Comparison of ENCODE assay signal across 8 cellular contexts in genomic region chr1:16896316-16897065, GRCh38. TPM values are rescaled to one million over a fixed set of nuclear protein-coding genes. Genes with fewer than 3 reads are reported as not detected.
DNase-seq lines count a peak whose midpoint lies in the region; ATAC-seq and TF ChIP-seq lines count a peak whose summit lies in the region.
"Not testable (repeated sequence)": the region's sequence is repeated elsewhere in the genome, so short reads cannot be mapped to it uniquely, and the experiment has no call there.

No MANE protein-coding gene starts in this region.

- in situ Hi-C loops in HAP-1 (cut with MboI; ENCODE audit: low sequenced_read_pairs), result not testable (repeated sequence)

- H3K9ac ChIP-seq in mucosa of stomach (ENCODE audit: low read length), result peak overlapping the region; percentile 50

- peak overlapping the region; percentile 81 for H3K4me3 Mint-ChIP-seq in activated T-helper 2 cell treated with anti-CD3 and anti-CD28 coated beads, Interferon-gamma antibody, Interleukin-2, Interleukin-4, amounts not matched to agents 10 μg/mL and 5 μg/mL and 100 μg/mL, durations not matched to agents 14 hours and 24 hours and 36 hours (ENCODE audit: low read depth)

- H3K9me3 Mint-ChIP-seq in activated T-helper 2 cell treated with anti-CD3 and anti-CD28 coated beads, Interferon-gamma antibody, Interleukin-2, Interleukin-4, amounts not matched to agents 10 μg/mL and 5 μg/mL and 100 μg/mL, durations not matched to agents 14 hours and 24 hours and 36 hours, result not testable (repeated sequence)

- H3K4me1 ChIP-seq in HAP-1; mucosa of stomach (ENCODE audit: control insufficient read depth, insufficient read depth, low read length): not testable (repeated sequence)

- not testable (repeated sequence) for H3K36me3 Mint-ChIP-seq in activated T-helper 2 cell treated with anti-CD3 and anti-CD28 coated beads, Interferon-gamma antibody, Interleukin-2, Interleukin-4, amounts not matched to agents 10 μg/mL and 5 μg/mL and 100 μg/mL, durations not matched to agents 14 hours and 24 hours and 36 hours (ENCODE audit: low read depth)

- TF ChIP-seq CTCF in epithelial cell of proximal tubule (conservative IDR thresholded peaks at IDR 0.05; ENCODE audit: low read depth, low read length), result not testable (repeated sequence)

- H3K27me3 Mint-ChIP-seq in activated T-helper 2 cell treated with anti-CD3 and anti-CD28 coated beads, Interferon-gamma antibody, Interleukin-2, Interleukin-4, amounts not matched to agents 10 μg/mL and 5 μg/mL and 100 μg/mL, durations not matched to agents 14 hours and 24 hours and 36 hours (ENCODE audit: low read depth), result peaks cover 16% of the 10 kb centered on the region

- H3K27me3 ChIP-seq in HAP-1 (ENCODE audit: low read depth); mucosa of stomach (ENCODE audit: control insufficient read depth, insufficient read depth, low read length): not testable (repeated sequence)

- H3K4me3 ChIP-seq in HAP-1, result peak overlapping the region; percentile 19
- peak overlapping the region; percentile 35 for H3K4me3 ChIP-seq in epithelial cell of proximal tubule (ENCODE audit: low read depth, low read length)
- not testable (repeated sequence) for H3K4me3 ChIP-seq in mucosa of stomach (ENCODE audit: low read length)

- intact Hi-C loops in activated T-helper 2 cell treated with anti-CD3 and anti-CD28 coated beads, Interferon-gamma antibody, Interleukin-2, Interleukin-4, amounts not matched to agents 10 μg/mL and 5 μg/mL and 100 μg/mL, durations not matched to agents 14 hours and 24 hours and 36 hours (cut with micrococcal nuclease), result loop anchor here (1.0 kb wide), 1 partner anchor 8 kb away; no protein-coding TSS in a partner anchor

- not testable (repeated sequence) for H3K36me3 ChIP-seq in HAP-1 (replicated peaks); mucosa of stomach (ENCODE audit: control insufficient read depth, insufficient read depth, low read length)

- peak overlapping the region; percentile 100 for H3K27ac Mint-ChIP-seq in activated T-helper 2 cell treated with anti-CD3 and anti-CD28 coated beads, Interferon-gamma antibody, Interleukin-2, Interleukin-4, amounts not matched to agents 10 μg/mL and 5 μg/mL and 100 μg/mL, durations not matched to agents 14 hours and 24 hours and 36 hours

- not testable (repeated sequence) for ATAC-seq in SK-N-SH treated with all-trans-retinoic acid at 6 μM for 48 hours

- peaks cover 28% of the 10 kb centered on the region for H3K4me1 Mint-ChIP-seq in activated T-helper 2 cell treated with anti-CD3 and anti-CD28 coated beads, Interferon-gamma antibody, Interleukin-2, Interleukin-4, amounts not matched to agents 10 μg/mL and 5 μg/mL and 100 μg/mL, durations not matched to agents 14 hours and 24 hours and 36 hours (ENCODE audit: low read depth)

- not testable (repeated sequence) for H3K9me3 ChIP-seq in HAP-1; mucosa of stomach (ENCODE audit: control insufficient read depth, low read length)

- peak; percentile 77 for DNase-seq in CD1c-positive myeloid dendritic cell (ENCODE audit: extremely low spot score)
- DNase-seq in HAP-1 (ENCODE audit: low spot score in 2 of 2), result peak; percentile 82 to 86
- DNase-seq in NCI-H146 (lab: John Stamatoyannopoulos, UW), result peak; percentile 77
- peak; percentile 84 for DNase-seq in activated T-helper 2 cell treated with anti-CD3 and anti-CD28 coated beads, Interferon-gamma antibody, Interleukin-2, Interleukin-4, amounts not matched to agents 10 μg/mL and 5 μg/mL and 100 μg/mL, durations not matched to agents 14 hours and 24 hours and 36 hours (ENCODE audit: low spot score)
- not testable (repeated sequence) for DNase-seq in epithelial cell of proximal tubule (ENCODE audit: low read depth)
- peak; percentile 42 to 52 for DNase-seq in stimulated activated CD8-positive, alpha-beta memory T cell treated with anti-CD3 and anti-CD28 coated beads, Interleukin-15, amount 100 ng/mL, for 4 hours (ENCODE audit: low read depth in 2 of 2)

TF ChIP-seq in SK-N-SH treated with all-trans-retinoic acid at 6 μM for 48 hours, 23 proteins besides CTCF, POLR2A, EP300 and RAD21:
- TF ChIP-seq ZC3H10 (CRISPR knock-in tag; IDR thresholded peaks at IDR 0.05) (peak; percentile 64; the same call in 1 of the 2 replicates), RARB (CRISPR knock-in tag; IDR thresholded peaks at IDR 0.05) (0 out of 2 replicates have a peak, but pooled peaks have one; percentile 49), GLIS3 (CRISPR knock-in tag; IDR thresholded peaks at IDR 0.05) (peak; percentile 91)
- TF ChIP-seq, protein P1, sequence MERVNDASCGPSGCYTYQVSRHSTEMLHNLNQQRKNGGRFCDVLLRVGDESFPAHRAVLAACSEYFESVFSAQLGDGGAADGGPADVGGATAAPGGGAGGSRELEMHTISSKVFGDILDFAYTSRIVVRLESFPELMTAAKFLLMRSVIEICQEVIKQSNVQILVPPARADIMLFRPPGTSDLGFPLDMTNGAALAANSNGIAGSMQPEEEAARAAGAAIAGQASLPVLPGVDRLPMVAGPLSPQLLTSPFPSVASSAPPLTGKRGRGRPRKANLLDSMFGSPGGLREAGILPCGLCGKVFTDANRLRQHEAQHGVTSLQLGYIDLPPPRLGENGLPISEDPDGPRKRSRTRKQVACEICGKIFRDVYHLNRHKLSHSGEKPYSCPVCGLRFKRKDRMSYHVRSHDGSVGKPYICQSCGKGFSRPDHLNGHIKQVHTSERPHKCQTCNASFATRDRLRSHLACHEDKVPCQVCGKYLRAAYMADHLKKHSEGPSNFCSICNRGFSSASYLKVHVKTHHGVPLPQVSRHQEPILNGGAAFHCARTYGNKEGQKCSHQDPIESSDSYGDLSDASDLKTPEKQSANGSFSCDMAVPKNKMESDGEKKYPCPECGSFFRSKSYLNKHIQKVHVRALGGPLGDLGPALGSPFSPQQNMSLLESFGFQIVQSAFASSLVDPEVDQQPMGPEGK (CRISPR knock-in tag; IDR thresholded peaks at IDR 0.05; ENCODE audit: borderline replicate concordance), result peak; percentile 91
- TF ChIP-seq, protein P2, sequence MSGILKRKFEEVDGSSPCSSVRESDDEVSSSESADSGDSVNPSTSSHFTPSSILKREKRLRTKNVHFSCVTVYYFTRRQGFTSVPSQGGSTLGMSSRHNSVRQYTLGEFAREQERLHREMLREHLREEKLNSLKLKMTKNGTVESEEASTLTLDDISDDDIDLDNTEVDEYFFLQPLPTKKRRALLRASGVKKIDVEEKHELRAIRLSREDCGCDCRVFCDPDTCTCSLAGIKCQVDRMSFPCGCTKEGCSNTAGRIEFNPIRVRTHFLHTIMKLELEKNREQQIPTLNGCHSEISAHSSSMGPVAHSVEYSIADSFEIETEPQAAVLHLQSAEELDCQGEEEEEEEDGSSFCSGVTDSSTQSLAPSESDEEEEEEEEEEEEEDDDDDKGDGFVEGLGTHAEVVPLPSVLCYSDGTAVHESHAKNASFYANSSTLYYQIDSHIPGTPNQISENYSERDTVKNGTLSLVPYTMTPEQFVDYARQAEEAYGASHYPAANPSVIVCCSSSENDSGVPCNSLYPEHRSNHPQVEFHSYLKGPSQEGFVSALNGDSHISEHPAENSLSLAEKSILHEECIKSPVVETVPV (CRISPR knock-in tag; IDR thresholded peaks at IDR 0.05), result peak; percentile 38; the same call in 1 of the 2 replicates

RNA-seq across cellular contexts. Expression of gene RNU1-2, which starts 0.7 kb away (rescaled TPM):
- 2,033 and 2,369 TPM in 2 replicates for total RNA-seq in activated T-helper 2 cell treated with anti-CD3 and anti-CD28 coated beads, Interferon-gamma antibody, Interleukin-2, Interleukin-4, amounts not matched to agents 10 μg/mL and 5 μg/mL and 100 μg/mL, durations not matched to agents 14 hours and 24 hours and 36 hours
- under 0.01 TPM in 2 replicates for total RNA-seq in epithelial cell of proximal tubule

RNA-seq across cellular contexts. Expression of gene CROCC, which starts 25.2 kb away (rescaled TPM):
- total RNA-seq in activated T-helper 2 cell treated with anti-CD3 and anti-CD28 coated beads, Interferon-gamma antibody, Interleukin-2, Interleukin-4, amounts not matched to agents 10 μg/mL and 5 μg/mL and 100 μg/mL, durations not matched to agents 14 hours and 24 hours and 36 hours, result 25.7 and 28.6 TPM in 2 replicates
- total RNA-seq in epithelial cell of proximal tubule, result 15.2 and 17.7 TPM in 2 replicates

Comparison
In these comparisons a context has a peak if more than half of its experiments do, and no peak if none do; other contexts are left out.
1. RNA of gene RNU1-2, which starts 0.7 kb away (total RNA-seq): 2,033 to 2,369 TPM in activated T-helper 2 cell treated with anti-CD3 and anti-CD28 coated beads, Interferon-gamma antibody, Interleukin-2, Interleukin-4, amounts not matched to agents 10 μg/mL and 5 μg/mL and 100 μg/mL, durations not matched to agents 14 hours and 24 hours and 36 hours; under 0.01 TPM in epithelial cell of proximal tubule; every median in the first group is over 1,000 times any median in the second.